19 cellular contexts compared by ENCODE assay signal in the genomic region with DNA sequence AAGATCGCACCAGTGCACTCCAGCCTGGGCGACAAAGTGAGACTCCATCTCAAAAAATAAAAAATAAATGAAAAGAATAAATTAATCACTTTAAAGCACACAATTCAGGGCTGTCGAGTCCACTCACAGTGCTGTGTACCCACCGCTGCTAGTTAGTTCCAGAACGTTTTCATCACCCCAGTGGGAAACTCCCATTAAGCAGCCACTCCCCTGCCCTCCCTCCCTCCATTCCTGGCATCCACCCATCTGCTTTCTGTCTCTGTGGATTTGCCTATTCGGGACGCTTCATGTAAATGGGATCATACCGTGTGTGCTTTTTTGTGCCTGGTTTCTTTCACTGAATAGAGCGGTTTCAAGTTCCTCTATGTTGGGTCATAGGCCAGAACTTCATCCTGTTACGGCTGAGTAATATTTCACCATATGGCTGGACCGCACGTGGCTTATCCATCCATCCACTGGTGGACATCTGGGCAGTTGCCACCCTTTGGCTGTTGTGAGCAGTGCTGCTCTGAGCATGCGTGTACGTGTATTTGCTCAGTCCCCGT. TPM values are rescaled to one million over a fixed set of nuclear protein-coding genes. Genes with fewer than 3 reads are reported as not detected.
A peak's percentile ranks its signal among the peaks of the same experiment; 100 is the strongest.
DNase-seq lines count a peak whose midpoint lies in the region; ATAC-seq and TF ChIP-seq lines count a peak whose summit lies in the region.
"Had no signal": no experiment of that assay in that cellular context is flagged by ENCODE, and none has a peak within 500 bp of the region (broad histone marks: within the 10 kb centered on the region; RNA-seq: fewer than 3 reads in every experiment).

No MANE protein-coding gene starts in this region.

- DNase-seq in EH (ENCODE audit: low read depth) (peak; percentile 9), NCI-H1694 (lab: John Stamatoyannopoulos, UW) (peak; percentile 59), fibroblast of mammary gland (ENCODE audit: low read depth) (peak; percentile 60), omental fat pad (ENCODE audit: low spot score) (no peak), T-helper 1 cell (no peak), NCI-H510A treated with DMSO at 0.1 percent for 48 hours (lab: John Stamatoyannopoulos, UW) (no peak)
- no peak for DNase-seq in stimulated activated CD4-positive, alpha-beta T cell treated with anti-CD3 and anti-CD28 coated beads, Interleukin-2, amount 100 ng/mL, for 48 hours
- DNase-seq: activated CD4-positive, alpha-beta T cell treated with anti-CD3 and anti-CD28 coated beads for 36 hours; activated CD8-positive, alpha-beta T cell treated with anti-CD3 and anti-CD28 coated beads for 36 hours; activated naive CD4-positive, alpha-beta T cell treated with anti-CD3 and anti-CD28 coated beads for 36 hours; brain microvascular endothelial cell; DMS79 treated with DMSO at 0.1 percent for 48 hours; IMR-90; midbrain; naive thymus-derived CD8-positive, alpha-beta T cell; NCI-H146; SIG-M5; stimulated activated naive CD4-positive, alpha-beta T cell; upper lobe of left lung had no signal

- no peak overlapping the region for H3K4me3 ChIP-seq in fibroblast of mammary gland (ENCODE audit: control insufficient read depth, low read depth, low read length)
- H3K4me3 ChIP-seq: upper lobe of left lung had no signal

- no peak for TF ChIP-seq CTCF in fibroblast of mammary gland (conservative IDR thresholded peaks at IDR 0.05; ENCODE audit: control insufficient read depth, insufficient read depth, low read depth, low read length)
- TF ChIP-seq CTCF in omental fat pad (IDR thresholded peaks at IDR 0.05) = no peak

- ATAC-seq in omental fat pad (ENCODE audit: low FRiP score) = peak; percentile 77
- ATAC-seq: activated CD4-positive, alpha-beta T cell treated with anti-CD3 and anti-CD28 coated beads for 36 hours; activated CD8-positive, alpha-beta T cell treated with anti-CD3 and anti-CD28 coated beads for 36 hours; naive thymus-derived CD8-positive, alpha-beta T cell had no signal

RNA-seq across cellular contexts. Expression of a gene that starts 30.0 kb away (rescaled TPM):
- 1 to 10 TPM in 2 of 4 donors, under 1 TPM in 1, not detected in 1; 0.46 to 2.2 (median 1.9) TPM for total RNA-seq in omental fat pad

Comparison
In these comparisons a context has a peak if more than half of its experiments do, and no peak if none do; other contexts are left out.
1. DNase-seq: peak in EH (single experiment), NCI-H1694 (single experiment) and fibroblast of mammary gland (single experiment); none in omental fat pad (single experiment), T-helper 1 cell (0 of 5), stimulated activated CD4-positive, alpha-beta T cell treated with anti-CD3 and anti-CD28 coated beads, Interleukin-2, amount 100 ng/mL, for 48 hours (0 of 2) and NCI-H510A treated with DMSO at 0.1 percent for 48 hours (single experiment).